Comparison of ENCODE assay signal across 8 cellular contexts in genomic region chr10:14173391-14173705, GRCh38.
DNase-seq lines count a peak whose midpoint lies in the region; ATAC-seq and TF ChIP-seq lines count a peak whose summit lies in the region.

No MANE protein-coding gene starts in this region.

- no peaks in the 10 kb centered on the region for H3K9me2 ChIP-seq in MM.1S (replicated peaks; ENCODE audit: insufficient read depth, low read length)

- H2AFZ ChIP-seq in MM.1S (ENCODE audit: low read length) = peak overlapping the region; percentile 73

- no peaks in the 10 kb centered on the region for H3K27me3 Mint-ChIP-seq in neural crest cell (ENCODE audit: low read depth)

- ATAC-seq in GM18870 (IDR thresholded peaks at IDR 0.05; ENCODE audit: unreplicated experiment) = no peak

- no peaks in the 10 kb centered on the region for H3K36me3 ChIP-seq in BLaER1 treated with 17β-estradiol and CSF1 and Interleukin-3, amounts not matched to agents 10 nM and 100 nM
- H3K36me3 ChIP-seq in MM.1S (replicated peaks; ENCODE audit: insufficient read depth, low read length) = no peaks in the 10 kb centered on the region
- H3K36me3 ChIP-seq in duodenal mucosa (ENCODE audit: control insufficient read depth in 1 of 2, insufficient read depth in 2 of 2, low read length in 2 of 2) = no peaks in the 10 kb centered on the region

- H3K27me3 ChIP-seq in BLaER1 treated with 17β-estradiol and CSF1 and Interleukin-3, amounts not matched to agents 10 nM and 100 nM = peaks cover 32 to 41% (median 38%) of the 10 kb centered on the region in 11 experiments
- H3K27me3 ChIP-seq in MM.1S (replicated peaks; ENCODE audit: insufficient read depth, low read length) = no peaks in the 10 kb centered on the region
- H3K27me3 ChIP-seq in duodenal mucosa (ENCODE audit: control insufficient read depth in 1 of 2, insufficient read depth in 2 of 2, low read length in 2 of 2) = peaks cover 27 to 31% of the 10 kb centered on the region in 2 donors

- peak overlapping the region; percentile 55 to 90 (median 69); a peak in 21 of 22 replicates for H3K4me2 ChIP-seq in BLaER1 treated with 17β-estradiol and CSF1 and Interleukin-3, amounts not matched to agents 10 nM and 100 nM
- H3K4me2 ChIP-seq in MM.1S (ENCODE audit: low read depth, low read length) = peak overlapping the region; percentile 62

- peak overlapping the region in 8 of 10 experiments; percentile 30 to 51 (median 42); a peak in 11 of 20 replicates for H3K4me3 ChIP-seq in BLaER1 treated with 17β-estradiol and CSF1 and Interleukin-3, amounts not matched to agents 10 nM and 100 nM
- H3K4me3 ChIP-seq in MM.1S (ENCODE audit: low read length) (peak overlapping the region; percentile 41), duodenal mucosa (ENCODE audit: low read depth in 1 of 2, low read length in 2 of 2) (peak overlapping the region; percentile 50 to 54)

- H3K9ac ChIP-seq in BLaER1 treated with 17β-estradiol and CSF1 and Interleukin-3, amounts not matched to agents 10 nM and 100 nM = no peak overlapping the region
- H3K9ac ChIP-seq in MM.1S (ENCODE audit: low read length) (no peak overlapping the region; the same call in 1 of the 2 replicates), duodenal mucosa (ENCODE audit: low read depth in 1 of 2, low read length in 2 of 2) (no peak overlapping the region)

- DNase-seq in MM.1S (no peak), neural crest cell (ENCODE audit: low read depth, low spot score) (no peak), globus pallidus (ENCODE audit: low spot score) (no peak), NCI-H226 (no peak)
- no peak for DNase-seq in stimulated activated CD4-positive, alpha-beta T cell treated with anti-CD3 and anti-CD28 coated beads, Interleukin-4, amount 100 ng/mL, for 1 hour

- H3K4me3 Mint-ChIP-seq in neural crest cell = peak overlapping the region; percentile 95

- no peaks in the 10 kb centered on the region for H3K9me3 Mint-ChIP-seq in neural crest cell

- no peaks in the 10 kb centered on the region for H3K36me3 Mint-ChIP-seq in neural crest cell (ENCODE audit: low read depth)

- no peaks in the 10 kb centered on the region for H3F3A ChIP-seq in MM.1S (ENCODE audit: insufficient read depth, low read length)

- peak overlapping the region; percentile 79 for H3K27ac Mint-ChIP-seq in neural crest cell (ENCODE audit: unreplicated experiment)

- H3K4me1 ChIP-seq in BLaER1 treated with 17β-estradiol and CSF1 and Interleukin-3, amounts not matched to agents 10 nM and 100 nM = peaks cover 0 to 16% (median 11%) of the 10 kb centered on the region in 10 experiments; a peak in 15 of 20 replicates
- no peaks in the 10 kb centered on the region for H3K4me1 ChIP-seq in MM.1S (ENCODE audit: low read length)
- H3K4me1 ChIP-seq in duodenal mucosa (ENCODE audit: control insufficient read depth in 1 of 2, insufficient read depth in 2 of 2, low read length in 2 of 2) = no peaks in the 10 kb centered on the region

- H3K79me2 ChIP-seq in MM.1S (ENCODE audit: low read length) = no peaks in the 10 kb centered on the region

- H4K20me1 ChIP-seq in BLaER1 treated with 17β-estradiol and CSF1 and Interleukin-3, amounts not matched to agents 10 nM and 100 nM = no peaks in the 10 kb centered on the region
- no peaks in the 10 kb centered on the region for H4K20me1 ChIP-seq in MM.1S (ENCODE audit: insufficient read depth, low read length)

- H3K4me1 Mint-ChIP-seq in neural crest cell = peaks cover 55% of the 10 kb centered on the region

- no peak for TF ChIP-seq CTCF in MM.1S (IDR thresholded peaks at IDR 0.05; ENCODE audit: low read length)
- no peak for TF ChIP-seq CTCF in neural crest cell (conservative IDR thresholded peaks at IDR 0.05)

- no peak overlapping the region for H3K27ac ChIP-seq in BLaER1 treated with 17β-estradiol and CSF1 and Interleukin-3, amounts not matched to agents 10 nM and 100 nM
- H3K27ac ChIP-seq in MM.1S (ENCODE audit: low read length) (no peak overlapping the region), duodenal mucosa (ENCODE audit: low read depth, low read length) (no peak overlapping the region)

- 0 out of 22 replicates have a peak, but pooled peaks cover 0 to 6% (median 0%) of the 10 kb centered on the region in 11 experiments for H3K9me3 ChIP-seq in BLaER1 treated with 17β-estradiol and CSF1 and Interleukin-3, amounts not matched to agents 10 nM and 100 nM (replicated peaks in 1 of 11)
- H3K9me3 ChIP-seq in MM.1S (replicated peaks; ENCODE audit: insufficient read depth, low read length) (no peaks in the 10 kb centered on the region), duodenal mucosa (ENCODE audit: control insufficient read depth in 1 of 2, low read length in 2 of 2) (no peaks in the 10 kb centered on the region)
